In genomic region chr1:200323856-200324400, GRCh38 we compare ENCODE assay signal across 20 cellular contexts.
DNase-seq lines count a peak whose midpoint lies in the region; ATAC-seq, FAIRE-seq and TF ChIP-seq lines count a peak whose summit lies in the region.
"Had no signal": no experiment of that assay in that cellular context is flagged by ENCODE, and none has a peak within 500 bp of the region (broad histone marks: within the 10 kb centered on the region; RNA-seq: fewer than 3 reads in every experiment).

No MANE protein-coding gene starts in this region.

- no peak overlapping the region for H2AFZ ChIP-seq in HepG2 (ENCODE audit: low read length)
- no peak overlapping the region for H2AFZ ChIP-seq in K562 (ENCODE audit: low read depth, low read length)

- H3K36me3 ChIP-seq in HepG2 (replicated peaks in 1 of 2; ENCODE audit: control insufficient read depth in 1 of 2, insufficient read depth in 2 of 2, low read length in 2 of 2) = no peaks in the 10 kb centered on the region
- H3K36me3 ChIP-seq in right lobe of liver = no peaks in the 10 kb centered on the region
- H3K36me3 ChIP-seq in K562 (ENCODE audit: control insufficient read depth, insufficient read depth, low read length) = no peaks in the 10 kb centered on the region
- no peaks in the 10 kb centered on the region for H3K36me3 ChIP-seq in body of pancreas (replicated peaks in 1 of 2; ENCODE audit: insufficient read depth in 1 of 2, low read depth in 2 of 2)
- H3K36me3 ChIP-seq: esophagus muscularis mucosa, ovary, transverse colon had no signal

- H3K4me2 ChIP-seq in HepG2 (ENCODE audit: low read depth, low read length) (no peak overlapping the region), K562 (ENCODE audit: insufficient read depth, low read length) (no peak overlapping the region)

- no peak for TF ChIP-seq EP300 in HepG2 (IDR thresholded peaks at IDR 0.05; ENCODE audit: low read depth in 2 of 2, low read length in 2 of 2)
- TF ChIP-seq EP300 in HepG2 (CRISPR knock-in tag; IDR thresholded peaks at IDR 0.05; ENCODE audit: borderline replicate concordance) = no peak
- TF ChIP-seq EP300 in K562 (IDR thresholded peaks at IDR 0.05; ENCODE audit: low read length) = no peak

- ATAC-seq in HepG2 = no peak
- ATAC-seq in right lobe of liver = no peak
- no peak for ATAC-seq in K562
- ATAC-seq in foreskin keratinocyte = peak; percentile 28
- ATAC-seq in GM18505 (IDR thresholded peaks at IDR 0.05; ENCODE audit: unreplicated experiment) = no peak
- no peak for ATAC-seq in body of pancreas
- no peak for ATAC-seq in GM19463 (IDR thresholded peaks at IDR 0.05; ENCODE audit: unreplicated experiment)
- ATAC-seq: T-cell had no signal

- H3K4me3 ChIP-seq in HepG2 (replicated peaks in 1 of 3; ENCODE audit: insufficient read depth in 1 of 3, low read depth in 2 of 3, low read length in 3 of 3) (no peak overlapping the region), right lobe of liver (no peak overlapping the region), K562 (no peak overlapping the region), body of pancreas (no peak overlapping the region)
- H3K4me3 ChIP-seq: esophagus muscularis mucosa, ovary, transverse colon had no signal

- H3K9me1 ChIP-seq in K562 (ENCODE audit: control insufficient read depth, insufficient read depth, low read length) = no peaks in the 10 kb centered on the region

- no peaks in the 10 kb centered on the region for H3K27me3 ChIP-seq in HepG2 (ENCODE audit: control insufficient read depth in 1 of 2, insufficient read depth in 2 of 2, low read length in 2 of 2)
- no peaks in the 10 kb centered on the region for H3K27me3 ChIP-seq in right lobe of liver
- H3K27me3 ChIP-seq in K562 (ENCODE audit: control insufficient read depth in 2 of 2, insufficient read depth in 2 of 2, low read length in 2 of 2) = peaks cover 8 to 29% of the 10 kb centered on the region in 2 experiments; a peak in 4 of 5 replicates
- H3K27me3 ChIP-seq in foreskin keratinocyte = no peaks in the 10 kb centered on the region
- H3K27me3 ChIP-seq in body of pancreas = no peaks in the 10 kb centered on the region
- H3K27me3 ChIP-seq: esophagus muscularis mucosa, ovary, transverse colon had no signal

- H4K20me1 ChIP-seq in HepG2 (ENCODE audit: insufficient read depth, low read length) (no peaks in the 10 kb centered on the region), K562 (replicated peaks; ENCODE audit: control insufficient read depth, insufficient read depth, low read length) (no peaks in the 10 kb centered on the region)

- BruUV-seq in HepG2 (replicated peaks; lab: Mats Ljungman, UMichigan) (no TSS peak), K562 (replicated peaks; lab: Mats Ljungman, UMichigan) (no TSS peak)

- H3K27ac ChIP-seq in HepG2 (ENCODE audit: extremely low read length, insufficient read depth, low read length) (no peak overlapping the region), right lobe of liver (no peak overlapping the region), K562 (ENCODE audit: extremely low read depth, low read depth, low read length) (no peak overlapping the region), foreskin keratinocyte (no peak overlapping the region), body of pancreas (no peak overlapping the region)
- H3K27ac ChIP-seq: esophagus muscularis mucosa, ovary, transverse colon had no signal

- TF ChIP-seq RAD21 in HepG2 (CRISPR knock-in tag; IDR thresholded peaks at IDR 0.05) (no peak), K562 (CRISPR knock-in tag; conservative IDR thresholded peaks at IDR 0.05 in 1 of 2, IDR thresholded peaks at IDR 0.05 in 1 of 2) (no peak)

- peaks cover 18% of the 10 kb centered on the region for H3K4me1 ChIP-seq in HepG2 (ENCODE audit: insufficient read depth, low read length)
- H3K4me1 ChIP-seq in right lobe of liver = no peaks in the 10 kb centered on the region
- no peaks in the 10 kb centered on the region for H3K4me1 ChIP-seq in K562 (replicated peaks in 1 of 2; ENCODE audit: control insufficient read depth in 2 of 2, insufficient read depth in 2 of 2, low read length in 2 of 2)
- H3K4me1 ChIP-seq in foreskin keratinocyte = no peaks in the 10 kb centered on the region
- H3K4me1 ChIP-seq in body of pancreas = no peaks in the 10 kb centered on the region
- H3K4me1 ChIP-seq: transverse colon had no signal

- CTCF ChIA-PET in HepG2 (lab: Yijun Ruan, JAX; ENCODE audit: low intra/inter-chr PET ratio, low total read pairs) = no interaction called here
- CTCF ChIA-PET in K562 (lab: Yijun Ruan, JAX; ENCODE audit: low intra/inter-chr PET ratio) = no interaction called here

- H3K9me3 ChIP-seq in HepG2 (ENCODE audit: low read length) = peaks cover 5% of the 10 kb centered on the region; the same call in 1 of the 2 replicates
- H3K9me3 ChIP-seq in right lobe of liver = no peaks in the 10 kb centered on the region
- H3K9me3 ChIP-seq in K562 (replicated peaks; ENCODE audit: control insufficient read depth, insufficient read depth, low read depth, low read length) = no peaks in the 10 kb centered on the region
- H3K9me3 ChIP-seq in body of pancreas = no peaks in the 10 kb centered on the region
- H3K9me3 ChIP-seq: esophagus muscularis mucosa, ovary, transverse colon had no signal

- no peak for TF ChIP-seq POLR2A in HepG2 (IDR thresholded peaks at IDR 0.05; ENCODE audit: insufficient read depth in 1 of 2, low read depth in 2 of 2, low read length in 2 of 2)
- no peak for TF ChIP-seq POLR2A in right lobe of liver (IDR thresholded peaks at IDR 0.05)
- no peak for TF ChIP-seq POLR2A in K562 (conservative IDR thresholded peaks at IDR 0.05)
- TF ChIP-seq POLR2A in GM18505 (IDR thresholded peaks at IDR 0.05; ENCODE audit: borderline replicate concordance, extremely low read depth, insufficient read depth, insufficient read length) = no peak
- TF ChIP-seq POLR2A in body of pancreas (IDR thresholded peaks at IDR 0.05) = no peak

- FAIRE-seq in HepG2 (lab: Jason Lieb, UNC) = no peak
- no peak for FAIRE-seq in K562 (lab: Jason Lieb, UNC)

- intact Hi-C loops in HepG2 (cut with micrococcal nuclease; ENCODE audit: unreplicated experiment) (no loop called here), right lobe of liver (cut with DNase I) (no loop called here), K562 (cut with micrococcal nuclease) (no loop called here), body of pancreas (cut with DNase I) (no loop called here)

- POLR2A ChIA-PET in HepG2 (lab: Yijun Ruan, JAX) = no interaction called here
- POLR2A ChIA-PET in K562 (lab: Yijun Ruan, JAX) = interaction anchor here (0.7 kb wide), 1 partner anchor 224 kb away, joined by 3 read pairs; no protein-coding TSS in a partner anchor

- H3K79me2 ChIP-seq in HepG2 (ENCODE audit: insufficient read depth, low read length) (no peaks in the 10 kb centered on the region), K562 (ENCODE audit: control insufficient read depth, insufficient read depth, low read length) (no peaks in the 10 kb centered on the region)

- in situ Hi-C loops in HepG2 (cut with HindIII; ENCODE audit: extremely low pct_ligation_motif_present, low pct_unique_long_range_greater_than_20kb) = no loop called here
- in situ Hi-C loops in K562 (cut with MboI) = no loop called here

- H3K9ac ChIP-seq in HepG2 (ENCODE audit: insufficient read depth, low read depth, low read length) (no peak overlapping the region), K562 (ENCODE audit: insufficient read depth in 1 of 2, low read depth in 2 of 2, low read length in 2 of 2) (no peak overlapping the region)

- 90% methylated on average over 2 of the region's 2 CpGs for whole genome bisulfite sequencing in HepG2 (ENCODE audit: low lambda C conversion rate)
- WGBS in right lobe of liver (ENCODE audit: insufficient coverage, low coverage, low lambda C conversion rate, missing lambda C conversion rate) = 88% methylated on average over 2 of the region's 2 CpGs
- WGBS in K562 (ENCODE audit: insufficient coverage, low coverage, missing lambda C conversion rate) = 9% methylated on average over 2 of the region's 2 CpGs
- 80 to 83% methylated on average over 1 to 2 of the region's 2 CpGs for WGBS in body of pancreas, 2 donors

- TF ChIP-seq CTCF in HepG2 (CRISPR knock-in tag; IDR thresholded peaks at IDR 0.05) (no peak), right lobe of liver (IDR thresholded peaks at IDR 0.05) (no peak), K562 (IDR thresholded peaks at IDR 0.05 in 2 of 3, conservative IDR thresholded peaks at IDR 0.05 in 1 of 3; ENCODE audit: insufficient read depth in 2 of 3, low read depth in 1 of 3, low read length in 3 of 3) (no peak), foreskin keratinocyte (conservative IDR thresholded peaks at IDR 0.05) (no peak), body of pancreas (IDR thresholded peaks at IDR 0.05) (no peak), GM10266 (IDR thresholded peaks at IDR 0.05; ENCODE audit: control insufficient read depth, insufficient read depth, low read depth, missing control alignments) (no peak)

- no peak for DNase-seq in HepG2 (ENCODE audit: low spot score)
- no peak for DNase-seq in right lobe of liver
- no peak for DNase-seq in K562 (ENCODE audit: extremely low read depth in 1 of 4, low spot score in 3 of 4)
- peak; percentile 60 to 79 for DNase-seq in foreskin keratinocyte
- no peak for DNase-seq in body of pancreas
- no peak for DNase-seq in GM10266 (ENCODE audit: extremely low spot score)
- DNase-seq: activated CD4-positive, alpha-beta T cell treated with anti-CD3 and anti-CD28 coated beads, Interleukin-2, amount 10 ng/mL, durations not matched to agents 24 days and 14 days; activated CD8-positive, alpha-beta memory T cell treated with anti-CD3 and anti-CD28 coated beads, Interleukin-2, amount 50 U/mL, for 4 hours; Karpas-422; naive B cell; NCI-H1105 treated with DMSO at 0.1 percent for 48 hours; NCI-H2107; NCI-H526 treated with DMSO at 0.1 percent for 48 hours; ovary; SHP77 treated with DMSO at 0.1 percent for 48 hours; T-cell; transverse colon had no signal

TF ChIP-seq in HepG2, 621 proteins besides CTCF, POLR2A, EP300 and RAD21 (continues in another document):
- TF ChIP-seq CEBPB (IDR thresholded peaks at IDR 0.05; ENCODE audit: borderline replicate concordance, low read depth, low read length) = peak; percentile 68

TF ChIP-seq in K562, 482 proteins besides CTCF, POLR2A, EP300 and RAD21:
- no peak for TF ChIP-seq RCOR1 (IDR thresholded peaks at IDR 0.05; ENCODE audit: borderline replicate concordance in 1 of 2, low read depth in 2 of 2, low read length in 2 of 2)
- TF ChIP-seq NFIC (IDR thresholded peaks at IDR 0.05) = no peak
- peak; percentile 42; the same call in 1 of the 2 replicates for TF ChIP-seq CEBPB (tag; IDR thresholded peaks at IDR 0.05)

Comparison
In these comparisons a context has a peak if more than half of its experiments do, and no peak if none do; other contexts are left out.
1. DNase-seq: peak in foreskin keratinocyte (2 of 2); none in HepG2 (single experiment), right lobe of liver (0 of 3), K562 (0 of 4), body of pancreas (0 of 4) and GM10266 (single experiment).
2. Of the 241 proteins assayed by ChIP-seq in both HepG2 and K562: peak only in HepG2: none; only in K562: none; in both: CEBPB; in neither: 240.